Comparison of ENCODE assay signal across 8 cellular contexts in the genomic region with DNA sequence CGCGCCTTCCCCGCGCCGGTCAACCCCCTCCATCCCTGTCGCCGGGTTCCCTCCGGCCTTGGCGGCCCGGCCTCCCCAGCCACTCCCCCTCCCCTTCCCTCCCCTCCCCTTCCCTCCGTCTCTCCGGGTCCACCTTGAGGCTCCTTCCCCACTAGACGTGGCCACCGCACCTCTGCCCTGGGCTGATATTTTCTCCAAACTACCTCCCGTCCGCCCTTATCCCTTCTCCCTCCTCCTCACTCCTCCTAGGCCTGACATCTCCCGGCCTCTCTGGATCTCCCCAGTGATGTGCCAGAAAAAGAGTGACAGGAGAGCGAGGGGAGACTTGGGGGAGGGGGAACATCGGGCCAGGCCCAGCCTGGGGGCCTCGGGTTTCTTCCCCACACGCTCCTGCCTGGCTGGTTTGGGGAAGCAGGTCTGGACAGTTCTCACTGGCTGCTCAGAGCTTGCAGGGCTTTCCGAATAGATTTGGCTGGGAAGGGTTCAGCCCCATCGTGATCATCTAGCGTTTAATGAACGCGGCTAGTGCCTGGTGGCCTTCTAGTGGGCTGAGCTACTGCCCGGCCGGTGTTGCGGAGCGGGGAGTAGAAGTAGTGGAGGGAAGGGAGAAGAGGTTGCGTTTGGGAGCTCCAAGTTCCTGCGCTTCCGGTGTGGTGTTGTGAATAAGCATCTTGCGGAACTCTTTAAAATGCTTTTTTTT. TPM values are rescaled to one million over a fixed set of nuclear protein-coding genes. Genes with fewer than 3 reads are reported as not detected.
DNase-seq lines count a peak whose midpoint lies in the region; ATAC-seq and TF ChIP-seq lines count a peak whose summit lies in the region.

No MANE protein-coding gene starts in this region.

- peaks cover 21% of the 10 kb centered on the region for H3K4me1 ChIP-seq in body of pancreas

- TF ChIP-seq CTCF in GM12865 (IDR thresholded peaks at IDR 0.05; ENCODE audit: insufficient read depth, low read depth, low read length, missing control alignments) (no peak), body of pancreas (IDR thresholded peaks at IDR 0.05) (no peak)

- H3K4me3 ChIP-seq in GM12865 (ENCODE audit: low read depth, low read length), result peak overlapping the region; percentile 69
- peak overlapping the region; percentile 63 to 65 for H3K4me3 ChIP-seq in body of pancreas

- 12 to 20% methylated on average over 25 to 26 of the region's 34 CpGs for WGBS in body of pancreas, 2 donors

- peak overlapping the region; percentile 50 to 71 (median 62) for H3K27ac ChIP-seq in body of pancreas

- no peaks in the 10 kb centered on the region for H3K9me3 ChIP-seq in body of pancreas

- ATAC-seq in body of pancreas, result no peak
- peak; percentile 30 for ATAC-seq in stimulated activated naive CD8-positive, alpha-beta T cell treated with anti-CD3 and anti-CD28 coated beads, Interleukin-15, Interleukin-2, amounts not matched to agents 100 U/mL and 50 U/mL, for 24 hours
- ATAC-seq in GM18511 (IDR thresholded peaks at IDR 0.05; ENCODE audit: unreplicated experiment), result no peak

- TF ChIP-seq POLR2A in body of pancreas (IDR thresholded peaks at IDR 0.05), result no peak

- no peak for DNase-seq in GM12865 (ENCODE audit: low read depth)
- peak; percentile 34 for DNase-seq in NCI-H146 treated with DMSO at 0.1 percent for 48 hours (lab: John Stamatoyannopoulos, UW; ENCODE audit: unreplicated experiment)
- DNase-seq in body of pancreas, result no peak
- peak; percentile 34 for DNase-seq in iris pigment epithelial cell (ENCODE audit: low read depth)
- peak; percentile 9 for DNase-seq in stimulated activated naive CD8-positive, alpha-beta T cell treated with anti-CD3 and anti-CD28 coated beads, Interleukin-15, Interleukin-2, amounts not matched to agents 100 U/mL and 50 U/mL, for 24 hours
- no peak for DNase-seq in NCI-H524 treated with DMSO at 0.1 percent for 48 hours (lab: John Stamatoyannopoulos, UW)
- no peak for DNase-seq in activated effector memory CD4-positive, alpha-beta T cell treated with anti-CD3 and anti-CD28 coated beads, Interleukin-2, amount 50 U/mL, for 16 hours

- no peaks in the 10 kb centered on the region for H3K27me3 ChIP-seq in body of pancreas

- intact Hi-C loops in body of pancreas (cut with DNase I), result no loop called here

- H3K36me3 ChIP-seq in body of pancreas (replicated peaks in 1 of 2; ENCODE audit: insufficient read depth in 1 of 2, low read depth in 2 of 2), result no peaks in the 10 kb centered on the region

RNA-seq across cellular contexts. Expression of gene MAPRE3, which starts 0.6 kb away (rescaled TPM):
- total RNA-seq in body of pancreas, result 10 to 100 TPM in 1 of 2 donors, 1 to 10 TPM in 1; 9.3 to 15.8 TPM

Comparison
In these comparisons a context has a peak if more than half of its experiments do, and no peak if none do; other contexts are left out.
1. DNase-seq: peak in NCI-H146 treated with DMSO at 0.1 percent for 48 hours (single experiment), iris pigment epithelial cell (single experiment) and stimulated activated naive CD8-positive, alpha-beta T cell treated with anti-CD3 and anti-CD28 coated beads, Interleukin-15, Interleukin-2, amounts not matched to agents 100 U/mL and 50 U/mL, for 24 hours (single experiment); none in GM12865 (single experiment), body of pancreas (0 of 4), NCI-H524 treated with DMSO at 0.1 percent for 48 hours (single experiment) and activated effector memory CD4-positive, alpha-beta T cell treated with anti-CD3 and anti-CD28 coated beads, Interleukin-2, amount 50 U/mL, for 16 hours (single experiment).